ENCODE assay signal across 11 cellular contexts in genomic region chr17:42526031-42526444, GRCh38. TPM values are rescaled to one million over a fixed set of nuclear protein-coding genes. Genes with fewer than 3 reads are reported as not detected.
DNase-seq lines count a peak whose midpoint lies in the region; ATAC-seq and TF ChIP-seq lines count a peak whose summit lies in the region.
"Had no signal": no experiment of that assay in that cellular context is flagged by ENCODE, and none has a peak within 500 bp of the region (broad histone marks: within the 10 kb centered on the region; RNA-seq: fewer than 3 reads in every experiment).

No MANE protein-coding gene starts in this region.

- intact Hi-C loops in esophagus muscularis mucosa (cut with DNase I): no loop called here
- intact Hi-C loops in upper lobe of right lung (cut with DNase I): no loop called here
- intact Hi-C loops in dorsolateral prefrontal cortex (cut with DNase I): loop anchor here (5.0 kb wide), 3 partner anchors 64 to 119 kb away; no protein-coding TSS in a partner anchor

- H3K9me3 ChIP-seq in esophagus muscularis mucosa: no peaks in the 10 kb centered on the region
- no peaks in the 10 kb centered on the region for H3K9me3 ChIP-seq in mesodermal cell (ENCODE audit: control insufficient read depth, low read length)
- no peaks in the 10 kb centered on the region for H3K9me3 ChIP-seq in upper lobe of right lung

- H3K4me1 ChIP-seq in esophagus muscularis mucosa (peaks cover 33 to 80% (median 72%) of the 10 kb centered on the region in 4 donors), mesodermal cell (ENCODE audit: control insufficient read depth, insufficient read depth, low read length, poor library complexity, severe bottlenecking) (peaks cover 40% of the 10 kb centered on the region), upper lobe of right lung (peaks cover 60% of the 10 kb centered on the region)

- DNase-seq in RPMI7951 (ENCODE audit: low read depth) (peak; percentile 66), esophagus muscularis mucosa (ENCODE audit: extremely low spot score) (no peak), upper lobe of right lung (no peak), germinal center (ENCODE audit: low spot score) (no peak), dorsolateral prefrontal cortex (no peak)
- DNase-seq in activated T-cell treated with anti-CD3 and anti-CD28 coated beads, Interleukin-2, amount 50 U/mL, for 48 hours: no peak
- DNase-seq: activated CD8-positive, alpha-beta memory T cell treated with anti-CD3 and anti-CD28 coated beads, Interleukin-2, amount 50 U/mL, for 48 hours; NCI-H446 treated with DMSO at 0.1 percent for 48 hours had no signal

- no peak for TF ChIP-seq POLR2A in esophagus muscularis mucosa (IDR thresholded peaks at IDR 0.05; ENCODE audit: low read depth)

- H3K4me3 ChIP-seq in esophagus muscularis mucosa (no peak overlapping the region), mesodermal cell (ENCODE audit: extremely low read depth, insufficient read depth, low read length, poor library complexity, severe bottlenecking) (no peak overlapping the region), upper lobe of right lung (no peak overlapping the region), dorsolateral prefrontal cortex (no peak overlapping the region)
- H3K4me3 ChIP-seq: cardiac muscle cell had no signal

- TF ChIP-seq EP300 in esophagus muscularis mucosa (IDR thresholded peaks at IDR 0.05): no peak

- H3K27ac ChIP-seq in esophagus muscularis mucosa (replicated peaks in 1 of 4): peak overlapping the region; percentile 51 to 98 (median 96)
- peak overlapping the region; percentile 29 for H3K27ac ChIP-seq in mesodermal cell (ENCODE audit: low read depth, low read length, severe bottlenecking)
- H3K27ac ChIP-seq in upper lobe of right lung: no peak overlapping the region
- H3K27ac ChIP-seq in dorsolateral prefrontal cortex: peak overlapping the region in 15 of 59 donors; percentile 3 to 86 (median 30)
- H3K27ac ChIP-seq: cardiac muscle cell had no signal

- H3K36me3 ChIP-seq in esophagus muscularis mucosa (peaks cover 0 to 19% (median 3%) of the 10 kb centered on the region in 4 donors), mesodermal cell (ENCODE audit: control insufficient read depth, insufficient read depth, low read length) (peaks cover 15% of the 10 kb centered on the region), upper lobe of right lung (peaks cover 8% of the 10 kb centered on the region)
- H3K36me3 ChIP-seq: cardiac muscle cell had no signal

- no peaks in the 10 kb centered on the region for H3K27me3 ChIP-seq in esophagus muscularis mucosa
- H3K27me3 ChIP-seq in upper lobe of right lung: no peaks in the 10 kb centered on the region
- H3K27me3 ChIP-seq in dorsolateral prefrontal cortex: no peaks in the 10 kb centered on the region
- H3K27me3 ChIP-seq: cardiac muscle cell had no signal

- ATAC-seq in upper lobe of right lung: peak; percentile 21
- ATAC-seq in activated CD4-positive, CD25-positive, alpha-beta regulatory T cell treated with anti-CD3 and anti-CD28 coated beads, Interleukin-2, amount 50 U/mL, for 24 hours: no peak

- TF ChIP-seq CTCF in esophagus muscularis mucosa (IDR thresholded peaks at IDR 0.05) (no peak), upper lobe of right lung (IDR thresholded peaks at IDR 0.05) (no peak), dorsolateral prefrontal cortex (IDR thresholded peaks at IDR 0.05 in 54 of 56, conservative IDR thresholded peaks at IDR 0.05 in 2 of 56; ENCODE audit: low read depth in 1 of 56, partially characterized antibody in 56 of 56) (no peak)

- WGBS in esophagus muscularis mucosa: 84% methylated on average over 4 of the region's 6 CpGs
- WGBS in mesodermal cell (ENCODE audit: insufficient coverage in 2 of 2), 2 experiments: 86 to 93% methylated on average over 1 to 2 of the region's 6 CpGs

RNA-seq across cellular contexts. Expression of gene NAGLU, which starts 10.0 kb away (rescaled TPM):
- total RNA-seq in RPMI7951 (2014; rRNA removed; shearing (Covaris generic)): 12.7 and 15.5 TPM in 2 replicates
- total RNA-seq in esophagus muscularis mucosa: 10 to 100 TPM; 27.8 to 36.6 (median 31.8) TPM
- 20.3 TPM for polyA plus RNA-seq in mesodermal cell (2013, experiment 1 of 2)
- polyA plus RNA-seq in mesodermal cell (2013, experiment 2 of 2): 17.8 TPM
- 46.9 TPM for total RNA-seq in upper lobe of right lung
- total RNA-seq in dorsolateral prefrontal cortex: 10 to 100 TPM in 115 of 120 experiments, 1 to 10 TPM in 5; 7.5 to 45.5 (median 18.3) TPM

RNA-seq across cellular contexts. Expression of gene HSD17B1, which starts 26.7 kb away (rescaled TPM):
- total RNA-seq in RPMI7951 (2014; rRNA removed; shearing (Covaris generic)): 0.68 and 1.4 TPM in 2 replicates
- total RNA-seq in esophagus muscularis mucosa (1 to 10 TPM in 1 of 4 donors, under 1 TPM in 3; 0.13 to 2.5 (median 0.62) TPM), upper lobe of right lung (1.4 TPM), dorsolateral prefrontal cortex (10 to 100 TPM in 14 of 120 experiments, 1 to 10 TPM in 106; 1.3 to 16.2 (median 4.5) TPM)
- 0.92 TPM for polyA plus RNA-seq in mesodermal cell (2013, experiment 1 of 2)
- 0.71 TPM for polyA plus RNA-seq in mesodermal cell (2013, experiment 2 of 2)

RNA-seq across cellular contexts. Expression of gene COASY, which starts 35.9 kb away (rescaled TPM):
- total RNA-seq in RPMI7951 (2014; rRNA removed; shearing (Covaris generic)): 13.8 and 17.8 TPM in 2 replicates
- total RNA-seq in esophagus muscularis mucosa (10 to 100 TPM; 13.4 to 27.5 (median 22.4) TPM), upper lobe of right lung (63.3 TPM), dorsolateral prefrontal cortex (10 to 100 TPM; 39.4 to 77.1 (median 59.2) TPM)
- polyA plus RNA-seq in mesodermal cell (2013, experiment 1 of 2): 68.8 TPM
- 60.4 TPM for polyA plus RNA-seq in mesodermal cell (2013, experiment 2 of 2)

RNA-seq across cellular contexts. Expression of gene MLX, which starts 40.9 kb away (rescaled TPM):
- 28.1 and 29.7 TPM in 2 replicates for total RNA-seq in RPMI7951 (2014; rRNA removed; shearing (Covaris generic))
- total RNA-seq in esophagus muscularis mucosa (10 to 100 TPM; 24.9 to 34.5 (median 29.3) TPM), upper lobe of right lung (61.3 TPM), dorsolateral prefrontal cortex (10 to 100 TPM; 16.9 to 36.3 (median 26.3) TPM)
- polyA plus RNA-seq in mesodermal cell (2013, experiment 1 of 2): 39.2 TPM
- polyA plus RNA-seq in mesodermal cell (2013, experiment 2 of 2): 34.6 TPM

RNA-seq across cellular contexts. Expression of gene PSMC3IP, which starts 51.5 kb away (rescaled TPM):
- total RNA-seq in RPMI7951 (2014; rRNA removed; shearing (Covaris generic)): 18.7 and 25.0 TPM in 2 replicates
- 1 to 10 TPM; 2.2 to 5.0 (median 4.2) TPM for total RNA-seq in esophagus muscularis mucosa
- 13.9 TPM for polyA plus RNA-seq in mesodermal cell (2013, experiment 1 of 2)
- 12.8 TPM for polyA plus RNA-seq in mesodermal cell (2013, experiment 2 of 2)
- total RNA-seq in upper lobe of right lung: 4.2 TPM
- total RNA-seq in dorsolateral prefrontal cortex: 10 to 100 TPM in 2 of 120 experiments, 1 to 10 TPM in 118; 1.4 to 11.5 (median 5.9) TPM

Comparison
In these comparisons a context has a peak if more than half of its experiments do, and no peak if none do; other contexts are left out.
1. intact Hi-C loops: an anchor here in dorsolateral prefrontal cortex (5.0 kb wide); none called in esophagus muscularis mucosa and upper lobe of right lung.